ENCODE assay signal across 14 cellular contexts in the genomic region with DNA sequence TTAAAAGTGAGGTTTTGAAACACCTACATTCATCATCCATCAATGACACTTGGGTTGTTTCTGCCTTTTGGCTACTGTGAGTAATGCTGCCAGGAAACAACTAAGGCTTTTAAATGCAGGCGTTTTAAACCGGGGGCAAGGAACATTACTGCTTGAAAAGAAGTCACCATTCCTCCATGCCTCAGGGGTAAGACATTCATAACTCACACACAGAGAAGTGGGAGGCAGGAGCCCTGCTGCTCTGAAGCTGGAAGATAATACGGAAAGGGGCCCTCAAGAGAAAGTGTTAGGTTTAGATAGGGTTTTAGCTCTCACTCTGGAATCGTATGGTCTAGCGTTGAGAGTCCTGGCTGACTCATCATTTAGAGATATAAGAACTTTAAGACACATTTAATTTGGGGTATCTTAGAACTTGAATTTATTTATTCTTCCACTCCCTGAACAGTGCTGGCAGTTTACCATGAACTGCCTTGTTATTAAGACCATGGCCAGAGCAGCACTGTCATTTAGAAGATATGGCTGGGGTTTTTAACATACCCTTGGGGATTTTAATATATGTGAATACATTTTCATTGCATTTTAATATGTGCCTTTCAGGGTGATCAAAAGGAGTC. TPM values are rescaled to one million over a fixed set of nuclear protein-coding genes. Genes with fewer than 3 reads are reported as not detected.
A peak's percentile ranks its signal among the peaks of the same experiment; 100 is the strongest.
DNase-seq lines count a peak whose midpoint lies in the region; ATAC-seq and TF ChIP-seq lines count a peak whose summit lies in the region.
"Had no signal": no experiment of that assay in that cellular context is flagged by ENCODE, and none has a peak within 500 bp of the region (broad histone marks: within the 10 kb centered on the region; RNA-seq: fewer than 3 reads in every experiment).

No MANE protein-coding gene starts in this region.

- H3K4me1 Mint-ChIP-seq in activated CD4-positive, alpha-beta T cell treated with anti-CD3 and anti-CD28 coated beads for 36 hours: peaks cover 34% of the 10 kb centered on the region
- H3K4me1 Mint-ChIP-seq in activated CD4-positive, alpha-beta T cell treated with anti-CD3 and anti-CD28 coated beads, Interleukin-2, amount 10 ng/mL, durations not matched to agents 7 days and 5 days: peaks cover 25% of the 10 kb centered on the region
- H3K4me1 Mint-ChIP-seq in osteocyte (ENCODE audit: unreplicated experiment): peaks cover 20% of the 10 kb centered on the region

- H3K9ac ChIP-seq in endocrine pancreas (ENCODE audit: control insufficient read depth, insufficient read depth, low read length): peak overlapping the region; percentile 49

- CTCF ChIA-PET in activated CD4-positive, alpha-beta T cell treated with anti-CD3 and anti-CD28 coated beads for 36 hours (lab: Charles Lee): no interaction called here
- CTCF ChIA-PET in activated CD4-positive, alpha-beta T cell treated with anti-CD3 and anti-CD28 coated beads, Interleukin-2, amount 10 ng/mL, durations not matched to agents 7 days and 5 days (lab: Charles Lee): interaction anchor here (1.3 kb wide), 1 partner anchor 11 kb away, joined by 4 read pairs; the partner anchor contains the start of gene ATP5F1E
- CTCF ChIA-PET in RWPE1 (lab: Yijun Ruan, JAX): no interaction called here

- H3K27me3 Mint-ChIP-seq in activated CD4-positive, alpha-beta T cell treated with anti-CD3 and anti-CD28 coated beads for 36 hours: no peaks in the 10 kb centered on the region
- no peaks in the 10 kb centered on the region for H3K27me3 Mint-ChIP-seq in activated CD4-positive, alpha-beta T cell treated with anti-CD3 and anti-CD28 coated beads, Interleukin-2, amount 10 ng/mL, durations not matched to agents 7 days and 5 days
- H3K27me3 Mint-ChIP-seq in osteocyte (ENCODE audit: unreplicated experiment): no peaks in the 10 kb centered on the region
- H3K27me3 Mint-ChIP-seq: stimulated activated naive CD8-positive, alpha-beta T cell treated with anti-CD3 and anti-CD28 coated beads, Interleukin-15, Interleukin-2, amounts not matched to agents 100 ng/mL and 50 ng/mL, for 24 hours had no signal

- peaks cover 9% of the 10 kb centered on the region for H3K36me3 ChIP-seq in endocrine pancreas (ENCODE audit: control insufficient read depth, insufficient read depth, low read length)
- H3K36me3 ChIP-seq: pancreas had no signal

- no peaks in the 10 kb centered on the region for H3K9me3 ChIP-seq in endocrine pancreas (ENCODE audit: control insufficient read depth, low read length)
- H3K9me3 ChIP-seq: pancreas had no signal

- peaks cover 16% of the 10 kb centered on the region for H3K36me3 Mint-ChIP-seq in activated CD4-positive, alpha-beta T cell treated with anti-CD3 and anti-CD28 coated beads for 36 hours (ENCODE audit: low read depth)
- peaks cover 30% of the 10 kb centered on the region for H3K36me3 Mint-ChIP-seq in activated CD4-positive, alpha-beta T cell treated with anti-CD3 and anti-CD28 coated beads, Interleukin-2, amount 10 ng/mL, durations not matched to agents 7 days and 5 days (ENCODE audit: low read depth)
- H3K36me3 Mint-ChIP-seq in osteocyte (ENCODE audit: unreplicated experiment): peaks cover 19% of the 10 kb centered on the region

- intact Hi-C loops in activated CD4-positive, alpha-beta T cell treated with anti-CD3 and anti-CD28 coated beads for 36 hours (cut with DNase I, micrococcal nuclease): no loop called here

- no peaks in the 10 kb centered on the region for H3K9me3 Mint-ChIP-seq in activated CD4-positive, alpha-beta T cell treated with anti-CD3 and anti-CD28 coated beads for 36 hours (ENCODE audit: low read depth)
- no peaks in the 10 kb centered on the region for H3K9me3 Mint-ChIP-seq in activated CD4-positive, alpha-beta T cell treated with anti-CD3 and anti-CD28 coated beads, Interleukin-2, amount 10 ng/mL, durations not matched to agents 7 days and 5 days
- H3K9me3 Mint-ChIP-seq in osteocyte (ENCODE audit: unreplicated experiment): no peaks in the 10 kb centered on the region
- H3K9me3 Mint-ChIP-seq: stimulated activated naive CD8-positive, alpha-beta T cell treated with anti-CD3 and anti-CD28 coated beads, Interleukin-15, Interleukin-2, amounts not matched to agents 100 ng/mL and 50 ng/mL, for 24 hours had no signal

- DNase-seq in activated CD4-positive, alpha-beta T cell treated with anti-CD3 and anti-CD28 coated beads for 36 hours: peak; percentile 2
- no peak for DNase-seq in activated CD4-positive, alpha-beta T cell treated with anti-CD3 and anti-CD28 coated beads, Interleukin-2, amount 10 ng/mL, durations not matched to agents 7 days and 5 days
- DNase-seq in RWPE1 (ENCODE audit: low spot score): peak; percentile 82
- peak; percentile 36 for DNase-seq in osteocyte (ENCODE audit: extremely low spot score, unreplicated experiment)
- no peak for DNase-seq in activated gamma-delta T cell (lab: John Stamatoyannopoulos, UW)
- no peak for DNase-seq in activated CD4-positive, CD25-positive, alpha-beta regulatory T cell (lab: John Stamatoyannopoulos, UW)
- DNase-seq: left colon, NCI-H748 treated with DMSO at 0.1 percent for 48 hours, pancreas, T-helper 1 cell had no signal

- H3K27ac ChIP-seq in RWPE1: peak overlapping the region; percentile 67
- H3K27ac ChIP-seq: pancreas had no signal

- no peak overlapping the region for H3K4me3 Mint-ChIP-seq in activated CD4-positive, alpha-beta T cell treated with anti-CD3 and anti-CD28 coated beads for 36 hours
- H3K4me3 Mint-ChIP-seq in activated CD4-positive, alpha-beta T cell treated with anti-CD3 and anti-CD28 coated beads, Interleukin-2, amount 10 ng/mL, durations not matched to agents 7 days and 5 days: no peak overlapping the region
- H3K4me3 Mint-ChIP-seq in osteocyte (ENCODE audit: unreplicated experiment): no peak overlapping the region
- H3K4me3 Mint-ChIP-seq: stimulated activated naive CD8-positive, alpha-beta T cell treated with anti-CD3 and anti-CD28 coated beads, Interleukin-15, Interleukin-2, amounts not matched to agents 100 ng/mL and 50 ng/mL, for 24 hours had no signal

- TF ChIP-seq CTCF in RWPE1 (conservative IDR thresholded peaks at IDR 0.05; ENCODE audit: low read depth): no peak
- no peak for TF ChIP-seq CTCF in osteocyte (IDR thresholded peaks at IDR 0.05)

- no peaks in the 10 kb centered on the region for H3K27me3 ChIP-seq in endocrine pancreas (ENCODE audit: control insufficient read depth, insufficient read depth, low read length)
- H3K27me3 ChIP-seq: pancreas had no signal

- ATAC-seq in activated CD4-positive, alpha-beta T cell treated with anti-CD3 and anti-CD28 coated beads for 36 hours: peak; percentile 39
- no peak for ATAC-seq in HG03378 (IDR thresholded peaks at IDR 0.05; ENCODE audit: unreplicated experiment)
- ATAC-seq: left colon, pancreas had no signal

- H3K27ac Mint-ChIP-seq in activated CD4-positive, alpha-beta T cell treated with anti-CD3 and anti-CD28 coated beads for 36 hours: no peak overlapping the region
- H3K27ac Mint-ChIP-seq in activated CD4-positive, alpha-beta T cell treated with anti-CD3 and anti-CD28 coated beads, Interleukin-2, amount 10 ng/mL, durations not matched to agents 7 days and 5 days: no peak overlapping the region
- peak overlapping the region; percentile 71 for H3K27ac Mint-ChIP-seq in osteocyte (ENCODE audit: unreplicated experiment)
- H3K27ac Mint-ChIP-seq: stimulated activated naive CD8-positive, alpha-beta T cell treated with anti-CD3 and anti-CD28 coated beads, Interleukin-15, Interleukin-2, amounts not matched to agents 100 ng/mL and 50 ng/mL, for 24 hours had no signal

- peaks cover 20% of the 10 kb centered on the region for H3K4me1 ChIP-seq in endocrine pancreas (ENCODE audit: control insufficient read depth, insufficient read depth, low read length)
- H3K4me1 ChIP-seq: pancreas had no signal

- POLR2A ChIA-PET in activated CD4-positive, alpha-beta T cell treated with anti-CD3 and anti-CD28 coated beads for 36 hours (lab: Charles Lee): no interaction called here
- POLR2A ChIA-PET in activated CD4-positive, alpha-beta T cell treated with anti-CD3 and anti-CD28 coated beads, Interleukin-2, amount 10 ng/mL, durations not matched to agents 7 days and 5 days (lab: Charles Lee): no interaction called here
- POLR2A ChIA-PET in RWPE1 (lab: Yijun Ruan, JAX; ENCODE audit: low non-redundant PET): no interaction called here

- no peak overlapping the region for H3K4me3 ChIP-seq in endocrine pancreas (ENCODE audit: control insufficient read depth, insufficient read depth, low read length)
- H3K4me3 ChIP-seq: pancreas had no signal

RNA-seq across cellular contexts. Expression of gene TUBB1, which starts 1.8 kb away (rescaled TPM):
- not detected for total RNA-seq in activated CD4-positive, alpha-beta T cell treated with anti-CD3 and anti-CD28 coated beads for 36 hours
- not detected for total RNA-seq in activated CD4-positive, alpha-beta T cell treated with anti-CD3 and anti-CD28 coated beads, Interleukin-2, amount 10 ng/mL, durations not matched to agents 7 days and 5 days
- not detected in 2 replicates for total RNA-seq in osteocyte
- total RNA-seq: activated CD8-positive, alpha-beta memory T cell treated with anti-CD3 and anti-CD28 coated beads for 36 hours; left colon had no signal

RNA-seq across cellular contexts. Expression of gene ATP5F1E, which starts 11.1 kb away (rescaled TPM):
- 10 to 100 TPM; 63.5 to 76.1 TPM for total RNA-seq in activated CD4-positive, alpha-beta T cell treated with anti-CD3 and anti-CD28 coated beads for 36 hours
- 100 to 1,000 TPM in 1 of 2 experiments, 10 to 100 TPM in 1; 98.1 to 101 TPM for total RNA-seq in activated CD4-positive, alpha-beta T cell treated with anti-CD3 and anti-CD28 coated beads, Interleukin-2, amount 10 ng/mL, durations not matched to agents 7 days and 5 days
- 66.7 and 68.2 TPM in 2 replicates for total RNA-seq in osteocyte

RNA-seq across cellular contexts. Expression of gene CTSZ, which starts 14.0 kb away (rescaled TPM):
- total RNA-seq in activated CD4-positive, alpha-beta T cell treated with anti-CD3 and anti-CD28 coated beads for 36 hours: 10 to 100 TPM; 26.6 to 29.4 TPM
- total RNA-seq in activated CD4-positive, alpha-beta T cell treated with anti-CD3 and anti-CD28 coated beads, Interleukin-2, amount 10 ng/mL, durations not matched to agents 7 days and 5 days: 10 to 100 TPM; 48.2 to 53.3 TPM
- total RNA-seq in osteocyte: 17.2 and 17.5 TPM in 2 replicates

RNA-seq across cellular contexts. Expression of gene PRELID3B, which starts 21.5 kb away (rescaled TPM):
- 100 to 1,000 TPM; 148 to 196 TPM for total RNA-seq in activated CD4-positive, alpha-beta T cell treated with anti-CD3 and anti-CD28 coated beads for 36 hours
- total RNA-seq in activated CD4-positive, alpha-beta T cell treated with anti-CD3 and anti-CD28 coated beads, Interleukin-2, amount 10 ng/mL, durations not matched to agents 7 days and 5 days: 10 to 100 TPM; 66.4 to 82.5 TPM
- total RNA-seq in osteocyte: 38.8 and 45.1 TPM in 2 replicates

RNA-seq across cellular contexts. Expression of gene NELFCD, which starts 40.0 kb away (rescaled TPM):
- 100 to 1,000 TPM; 111 to 121 TPM for total RNA-seq in activated CD4-positive, alpha-beta T cell treated with anti-CD3 and anti-CD28 coated beads for 36 hours
- total RNA-seq in activated CD4-positive, alpha-beta T cell treated with anti-CD3 and anti-CD28 coated beads, Interleukin-2, amount 10 ng/mL, durations not matched to agents 7 days and 5 days: 10 to 100 TPM; 90.1 to 98.2 TPM
- total RNA-seq in osteocyte: 60.9 and 64.5 TPM in 2 replicates

Comparison
In these comparisons a context has a peak if more than half of its experiments do, and no peak if none do; other contexts are left out.
1. DNase-seq: peak in activated CD4-positive, alpha-beta T cell treated with anti-CD3 and anti-CD28 coated beads for 36 hours (single experiment), RWPE1 (single experiment) and osteocyte (single experiment); none in activated CD4-positive, alpha-beta T cell treated with anti-CD3 and anti-CD28 coated beads, Interleukin-2, amount 10 ng/mL, durations not matched to agents 7 days and 5 days (single experiment), activated gamma-delta T cell (single experiment) and activated CD4-positive, CD25-positive, alpha-beta regulatory T cell (0 of 4).